22 cellular contexts compared by ENCODE assay signal in genomic region chr16:48887646-48888045, GRCh38.
DNase-seq lines count a peak whose midpoint lies in the region; ATAC-seq and TF ChIP-seq lines count a peak whose summit lies in the region.
"Had no signal": no experiment of that assay in that cellular context is flagged by ENCODE, and none has a peak within 500 bp of the region (broad histone marks: within the 10 kb centered on the region; RNA-seq: fewer than 3 reads in every experiment).

No MANE protein-coding gene starts in this region.

- H3K27ac ChIP-seq in RWPE2 (ENCODE audit: poor library complexity, severe bottlenecking), result no peak overlapping the region
- H3K27ac ChIP-seq: BLaER1 had no signal

- no peak for TF ChIP-seq CTCF in RWPE2 (IDR thresholded peaks at IDR 0.05; ENCODE audit: poor library complexity, severe bottlenecking)

- no peaks in the 10 kb centered on the region for H3K4me1 ChIP-seq in RWPE2 (ENCODE audit: insufficient read depth, poor library complexity, severe bottlenecking)
- H3K4me1 ChIP-seq: BE2C had no signal

- DNase-seq in Daoy (ENCODE audit: low read depth), result peak; percentile 5
- DNase-seq in HT1080 (ENCODE audit: low read depth), result peak; percentile 65
- no peak for DNase-seq in RWPE2 (ENCODE audit: low spot score)
- no peak for DNase-seq in activated CD4-positive, alpha-beta T cell treated with anti-CD3 and anti-CD28 coated beads for 48 hours
- no peak for DNase-seq in KG1 (lab: John Stamatoyannopoulos, UW)
- DNase-seq in EL, result no peak
- DNase-seq: 8988T; ACHN; BE2C; C1 segment of cervical spinal cord; CD4-positive, alpha-beta memory T cell; CD4-positive, CD25-positive, alpha-beta regulatory T cell; CD8-positive, alpha-beta memory T cell; COR-L47; DMS 273 treated with DMSO at 0.1 percent for 48 hours; DMS153; DMS53; DMS79; DND-41; GDM1 had no signal

- ATAC-seq in RWPE2 (ENCODE audit: low read depth), result 0 out of 3 replicates have a peak, but pooled peaks have one; percentile 12
- ATAC-seq: GM12878 had no signal

- no peak overlapping the region for H3K4me3 ChIP-seq in RWPE2 (ENCODE audit: severe bottlenecking)
- H3K4me3 ChIP-seq: BLaER1, GM12878 had no signal

- no peaks in the 10 kb centered on the region for H3K27me3 ChIP-seq in RWPE2 (ENCODE audit: insufficient read depth, poor library complexity, severe bottlenecking)
- H3K27me3 ChIP-seq: BE2C, BLaER1 had no signal

- no peaks in the 10 kb centered on the region for H3K9me3 ChIP-seq in RWPE2 (ENCODE audit: severe bottlenecking)
- H3K9me3 ChIP-seq: BE2C, BLaER1 had no signal

- H3K36me3 ChIP-seq in RWPE2 (ENCODE audit: low read depth), result no peaks in the 10 kb centered on the region
- H3K36me3 ChIP-seq: BE2C, BLaER1 had no signal

Comparison
In these comparisons a context has a peak if more than half of its experiments do, and no peak if none do; other contexts are left out.
1. DNase-seq: peak in Daoy (single experiment) and HT1080 (single experiment); none in RWPE2 (single experiment), activated CD4-positive, alpha-beta T cell treated with anti-CD3 and anti-CD28 coated beads for 48 hours (single experiment), KG1 (single experiment) and EL (single experiment).